In genomic region chr6:18262812-18263560, GRCh38 we compare ENCODE assay signal across 8 cellular contexts. TPM values are rescaled to one million over a fixed set of nuclear protein-coding genes. Genes with fewer than 3 reads are reported as not detected.
A peak's percentile ranks its signal among the peaks of the same experiment; 100 is the strongest.
DNase-seq lines count a peak whose midpoint lies in the region; ATAC-seq and TF ChIP-seq lines count a peak whose summit lies in the region.

No MANE protein-coding gene starts in this region.

- TF ChIP-seq CTCF in CD8-positive, alpha-beta T cell (IDR thresholded peaks at IDR 0.05) = no peak
- TF ChIP-seq CTCF in RWPE2 (IDR thresholded peaks at IDR 0.05; ENCODE audit: poor library complexity, severe bottlenecking) (no peak), chondrocyte (IDR thresholded peaks at IDR 0.05) (no peak), tibial artery (IDR thresholded peaks at IDR 0.05) (no peak)

- peak overlapping the region; percentile 94 for H3K27ac Mint-ChIP-seq in CD8-positive, alpha-beta T cell
- H3K27ac Mint-ChIP-seq in chondrocyte (ENCODE audit: unreplicated experiment) = peak overlapping the region; percentile 97

- POLR2A ChIA-PET in CD8-positive, alpha-beta T cell (lab: Charles Lee) = no interaction called here

- no peaks in the 10 kb centered on the region for H3K27me3 ChIP-seq in CD8-positive, alpha-beta T cell (ENCODE audit: insufficient read depth, low read length)
- H3K27me3 ChIP-seq in RWPE2 (ENCODE audit: insufficient read depth, poor library complexity, severe bottlenecking) = no peaks in the 10 kb centered on the region
- no peaks in the 10 kb centered on the region for H3K27me3 ChIP-seq in mucosa of stomach (ENCODE audit: control insufficient read depth, insufficient read depth, low read length)
- no peaks in the 10 kb centered on the region for H3K27me3 ChIP-seq in tibial artery

- H3K9me3 ChIP-seq in CD8-positive, alpha-beta T cell (ENCODE audit: low read length) = no peaks in the 10 kb centered on the region
- H3K9me3 ChIP-seq in RWPE2 (ENCODE audit: severe bottlenecking) = no peaks in the 10 kb centered on the region
- no peaks in the 10 kb centered on the region for H3K9me3 ChIP-seq in mucosa of stomach (ENCODE audit: control insufficient read depth, low read length)
- H3K9me3 ChIP-seq in tibial artery = no peaks in the 10 kb centered on the region

- peaks cover 28% of the 10 kb centered on the region for H3K36me3 Mint-ChIP-seq in CD8-positive, alpha-beta T cell
- no peaks in the 10 kb centered on the region for H3K36me3 Mint-ChIP-seq in chondrocyte (ENCODE audit: low read depth)

- peak; percentile 53 for TF ChIP-seq POLR2A in GM19193 (IDR thresholded peaks at IDR 0.05; ENCODE audit: extremely low read depth, insufficient read depth, insufficient read length)

- peak overlapping the region; percentile 87 for H3K9ac ChIP-seq in mucosa of stomach (ENCODE audit: low read length)

- H3K4me1 Mint-ChIP-seq in CD8-positive, alpha-beta T cell (ENCODE audit: low read depth) = peaks cover 57% of the 10 kb centered on the region
- H3K4me1 Mint-ChIP-seq in chondrocyte (ENCODE audit: low read depth) = peaks cover 50% of the 10 kb centered on the region

- CTCF ChIA-PET in CD8-positive, alpha-beta T cell (lab: Charles Lee) = no interaction called here

- H3K27me3 Mint-ChIP-seq in CD8-positive, alpha-beta T cell (ENCODE audit: low read depth) = no peaks in the 10 kb centered on the region
- H3K27me3 Mint-ChIP-seq in chondrocyte (ENCODE audit: low read depth) = no peaks in the 10 kb centered on the region

- H3K4me1 ChIP-seq in CD8-positive, alpha-beta T cell (ENCODE audit: insufficient read depth, low read length) = peaks cover 28% of the 10 kb centered on the region
- H3K4me1 ChIP-seq in RWPE2 (ENCODE audit: insufficient read depth, poor library complexity, severe bottlenecking) (peaks cover 37% of the 10 kb centered on the region), mucosa of stomach (ENCODE audit: control insufficient read depth, insufficient read depth, low read length) (peaks cover 26% of the 10 kb centered on the region), tibial artery (peaks cover 0 to 35% (median 24%) of the 10 kb centered on the region in 4 donors)

- intact Hi-C loops in CD8-positive, alpha-beta T cell (cut with DNase I, micrococcal nuclease) = loop anchor here (5.0 to 10.0 kb wide), 5 partner anchors 41 to 1938 kb away; partner anchors contain the start of genes FAM8A1 (in 2 of the 2), ATXN1 (in 1 of the 2) and RNF144B (in 1 of the 2)
- intact Hi-C loops in tibial artery (cut with DNase I; ENCODE audit: low total_unique reads) = loop anchor here (10.0 kb wide), 1 partner anchor 108 kb away; the partner anchor contains the start of genes KDM1B and TPMT

- H3K4me3 ChIP-seq in CD8-positive, alpha-beta T cell (ENCODE audit: low read depth, low read length) = peak overlapping the region; percentile 79
- H3K4me3 ChIP-seq in RWPE2 (ENCODE audit: severe bottlenecking) = peak overlapping the region; percentile 99
- H3K4me3 ChIP-seq in mucosa of stomach (ENCODE audit: low read length) = peak overlapping the region; percentile 83
- H3K4me3 ChIP-seq in tibial artery = peak overlapping the region; percentile 86 to 99

- peak in 3 of 7 experiments; percentile 24 to 43 (median 32) for DNase-seq in CD8-positive, alpha-beta T cell
- DNase-seq in RWPE2 (ENCODE audit: low spot score) = no peak
- DNase-seq in chondrocyte (ENCODE audit: low spot score) = no peak
- DNase-seq in tibial artery = no peak
- DNase-seq in activated CD8-positive, alpha-beta memory T cell treated with anti-CD3 and anti-CD28 coated beads for 24 hours = no peak

- peak; percentile 38 for ATAC-seq in CD8-positive, alpha-beta T cell
- ATAC-seq in HG03175 (IDR thresholded peaks at IDR 0.05; ENCODE audit: unreplicated experiment) (peak; percentile 61), RWPE2 (ENCODE audit: low read depth) (no peak)

- peak overlapping the region; percentile 53 for H3K27ac ChIP-seq in CD8-positive, alpha-beta T cell (ENCODE audit: low read depth, low read length)
- H3K27ac ChIP-seq in RWPE2 (ENCODE audit: poor library complexity, severe bottlenecking) (peak overlapping the region; percentile 80), tibial artery (peak overlapping the region; percentile 86 to 98)

- peak overlapping the region; percentile 88 for H3K4me3 Mint-ChIP-seq in CD8-positive, alpha-beta T cell
- peak overlapping the region; percentile 96 for H3K4me3 Mint-ChIP-seq in chondrocyte (ENCODE audit: unreplicated experiment)

- no peaks in the 10 kb centered on the region for H3K9me3 Mint-ChIP-seq in CD8-positive, alpha-beta T cell
- H3K9me3 Mint-ChIP-seq in chondrocyte (ENCODE audit: low read depth) = no peaks in the 10 kb centered on the region

- no peaks in the 10 kb centered on the region for H3K36me3 ChIP-seq in CD8-positive, alpha-beta T cell (ENCODE audit: insufficient read depth, low read length)
- H3K36me3 ChIP-seq in RWPE2 (ENCODE audit: low read depth) = peaks cover 54% of the 10 kb centered on the region
- H3K36me3 ChIP-seq in mucosa of stomach (ENCODE audit: control insufficient read depth, insufficient read depth, low read length) = no peaks in the 10 kb centered on the region
- H3K36me3 ChIP-seq in tibial artery = no peaks in the 10 kb centered on the region

RNA-seq across cellular contexts. Expression of gene DEK, which starts 1.3 kb away (rescaled TPM):
- total RNA-seq in CD8-positive, alpha-beta T cell = 10 to 100 TPM; 39.5 to 47.5 TPM
- 43.2 to 53.0 TPM (median 46.7 TPM) in 3 replicates for total RNA-seq in chondrocyte
